11 cellular contexts compared by ENCODE assay signal in genomic region chr16:79589495-79590134, GRCh38. TPM values are rescaled to one million over a fixed set of nuclear protein-coding genes. Genes with fewer than 3 reads are reported as not detected.
DNase-seq lines count a peak whose midpoint lies in the region; ATAC-seq, FAIRE-seq and TF ChIP-seq lines count a peak whose summit lies in the region.
"Had no signal": no experiment of that assay in that cellular context is flagged by ENCODE, and none has a peak within 500 bp of the region (broad histone marks: within the 10 kb centered on the region; RNA-seq: fewer than 3 reads in every experiment).

No MANE protein-coding gene starts in this region.

- no peak overlapping the region for H4K5ac ChIP-seq in H1 (ENCODE audit: insufficient read length, low read depth, low read length)

- peak in 2 of 4 experiments; percentile 31 to 48 for ATAC-seq in T-cell (replicated peaks in 1 of 4)
- peak; percentile 7 to 57 (median 16) for ATAC-seq in right lobe of liver
- ATAC-seq in stimulated activated effector memory CD8-positive, alpha-beta T cell treated with anti-CD3 and anti-CD28 coated beads, Interleukin-12 subunit alpha, Interleukin-12 subunit beta, amount 100 ng/mL, for 72 hours, result peak; percentile 66
- no peak for ATAC-seq in HG03342 (IDR thresholded peaks at IDR 0.05; ENCODE audit: unreplicated experiment)
- ATAC-seq in HG02981 (IDR thresholded peaks at IDR 0.05; ENCODE audit: unreplicated experiment), result no peak

- H3K56ac ChIP-seq in H1 (replicated peaks; ENCODE audit: insufficient read length, low read depth, low read length), result no peak overlapping the region

- peak overlapping the region; percentile 61 to 72 (median 69) for H3K4me3 Mint-ChIP-seq in T-cell
- peak overlapping the region; percentile 84 for H3K4me3 Mint-ChIP-seq in stimulated activated effector memory CD8-positive, alpha-beta T cell treated with anti-CD3 and anti-CD28 coated beads, Interleukin-12 subunit alpha, Interleukin-12 subunit beta, amount 100 ng/mL, for 72 hours

- peak overlapping the region; percentile 10 to 61 (median 17) for H3K4me3 ChIP-seq in H1 (ENCODE audit: extremely low read depth in 1 of 4, insufficient read depth in 2 of 4, low read depth in 3 of 4, low read length in 4 of 4)
- peak overlapping the region; percentile 35 to 59 (median 53) for H3K4me3 ChIP-seq in right lobe of liver

- no peak overlapping the region for H3K23ac ChIP-seq in H1 (ENCODE audit: insufficient read length)

- peak overlapping the region in 1 of 2 donors; percentile 70 for H3K27ac Mint-ChIP-seq in T-cell
- peak overlapping the region; percentile 89 for H3K27ac Mint-ChIP-seq in stimulated activated effector memory CD8-positive, alpha-beta T cell treated with anti-CD3 and anti-CD28 coated beads, Interleukin-12 subunit alpha, Interleukin-12 subunit beta, amount 100 ng/mL, for 72 hours

- no peak overlapping the region for H4K91ac ChIP-seq in H1 (replicated peaks; ENCODE audit: insufficient read length, low read length)

- no peaks in the 10 kb centered on the region for H3K36me3 ChIP-seq in H1 (ENCODE audit: control insufficient read depth in 2 of 4, insufficient read depth in 4 of 4, low read length in 3 of 4)
- no peaks in the 10 kb centered on the region for H3K36me3 ChIP-seq in right lobe of liver

- H2BK120ac ChIP-seq in H1 (replicated peaks; ENCODE audit: low read depth, low read length), result no peak overlapping the region

- H2BK12ac ChIP-seq in H1 (ENCODE audit: low read depth, low read length), result no peak overlapping the region

- no peak for TF ChIP-seq EP300 in H1 (IDR thresholded peaks at IDR 0.05; ENCODE audit: borderline replicate concordance in 1 of 2, low read depth in 2 of 2, low read length in 2 of 2)

- no peak overlapping the region for H3K9ac ChIP-seq in H1 (replicated peaks in 1 of 4; ENCODE audit: extremely low read depth in 1 of 4, low read depth in 3 of 4, low read length in 3 of 4)

- H3K4me1 ChIP-seq in H1 (replicated peaks in 1 of 4; ENCODE audit: control insufficient read depth in 3 of 4, insufficient read depth in 4 of 4, low read length in 3 of 4), result peaks cover 0 to 13% (median 2%) of the 10 kb centered on the region in 4 experiments; a peak in 4 of 7 replicates
- peaks cover 0 to 54% (median 9%) of the 10 kb centered on the region in 4 donors for H3K4me1 ChIP-seq in right lobe of liver

- no peak overlapping the region for H3K14ac ChIP-seq in H1 (ENCODE audit: insufficient read length)

- H3K27me3 ChIP-seq in H1 (replicated peaks in 1 of 4; ENCODE audit: control insufficient read depth in 3 of 4, extremely low read depth in 1 of 4, insufficient read depth in 3 of 4, low read length in 3 of 4) (0 out of 7 replicates have a peak, but pooled peaks cover 0 to 3% (median 0%) of the 10 kb centered on the region in 4 experiments), right lobe of liver (no peaks in the 10 kb centered on the region)

- H2AFZ ChIP-seq in H1 (ENCODE audit: low read length), result no peak overlapping the region

- H3K27ac ChIP-seq in H1 (ENCODE audit: low read depth, low read length) (no peak overlapping the region), right lobe of liver (peak overlapping the region in 2 of 3 donors; percentile 41 to 47)
- H3K27ac ChIP-seq: epithelial cell of prostate had no signal

- no peaks in the 10 kb centered on the region for H3K79me1 ChIP-seq in H1 (ENCODE audit: low read depth, low read length)

- no peaks in the 10 kb centered on the region for H4K20me1 ChIP-seq in H1 (replicated peaks in 1 of 2; ENCODE audit: control insufficient read depth in 1 of 2, insufficient read depth in 2 of 2, low read length in 2 of 2)

- no peak overlapping the region; the same call in 1 of the 2 replicates for H3K18ac ChIP-seq in H1 (ENCODE audit: extremely low read depth, low read length)

- no peak overlapping the region for H2AK5ac ChIP-seq in H1 (ENCODE audit: low read depth, low read length)

- H2BK15ac ChIP-seq in H1 (ENCODE audit: low read length), result no peak overlapping the region

- no peak for DNase-seq in T-cell
- peak in 1 of 2 experiments; percentile 54 for DNase-seq in H1 (ENCODE audit: low read depth in 1 of 2, low spot score in 2 of 2)
- peak in 1 of 3 donors; percentile 34 for DNase-seq in right lobe of liver
- DNase-seq in stimulated activated effector memory CD8-positive, alpha-beta T cell treated with anti-CD3 and anti-CD28 coated beads, Interleukin-12 subunit alpha, Interleukin-12 subunit beta, amount 100 ng/mL, for 72 hours (ENCODE audit: low spot score in 2 of 2), result no peak
- no peak for DNase-seq in central memory CD4-positive, alpha-beta T cell
- DNase-seq in GM10248 (ENCODE audit: extremely low spot score), result no peak
- DNase-seq: activated CD8-positive, alpha-beta memory T cell treated with anti-CD3 and anti-CD28 coated beads, Interleukin-2, amount 50 U/mL, for 4 hours; SHP77 treated with DMSO at 0.1 percent for 48 hours had no signal

- H3K79me2 ChIP-seq in H1 (ENCODE audit: control insufficient read depth in 1 of 2, insufficient read depth in 2 of 2, low read length in 2 of 2), result no peaks in the 10 kb centered on the region

- no peak for FAIRE-seq in H1 (lab: Jason Lieb, UNC)

- no peak overlapping the region for H4K8ac ChIP-seq in H1 (ENCODE audit: extremely low read depth, insufficient read depth, low read length)

- no peak overlapping the region for H2BK5ac ChIP-seq in H1 (ENCODE audit: low read depth, low read length)

- H3K4me1 Mint-ChIP-seq in T-cell, result peaks cover 5 to 34% (median 15%) of the 10 kb centered on the region in 3 donors
- peaks cover 42% of the 10 kb centered on the region for H3K4me1 Mint-ChIP-seq in stimulated activated effector memory CD8-positive, alpha-beta T cell treated with anti-CD3 and anti-CD28 coated beads, Interleukin-12 subunit alpha, Interleukin-12 subunit beta, amount 100 ng/mL, for 72 hours

- TF ChIP-seq CTCF in H1 (IDR thresholded peaks at IDR 0.05; ENCODE audit: control extremely low read depth in 1 of 3, insufficient read depth in 1 of 3, low read depth in 1 of 3, low read length in 3 of 3) (no peak), right lobe of liver (IDR thresholded peaks at IDR 0.05) (peak in 1 of 4 donors; percentile 7), GM10248 (IDR thresholded peaks at IDR 0.05; ENCODE audit: control extremely low read depth, extremely low read depth, low read depth, missing control alignments) (no peak)

- POLR2A ChIA-PET in T-cell (lab: Charles Lee) (interaction anchor here in 1 of 2 donors (0.6 kb wide), 2 partner anchors 22 to 363 kb away, joined by 3 to 5 read pairs; no protein-coding TSS in a partner anchor), H1 (lab: Charles Lee; ENCODE audit: partially characterized antibody) (interaction anchor here (0.7 kb wide), 1 partner anchor 11 kb away, joined by 3 read pairs; no protein-coding TSS in a partner anchor), GM10248 (lab: Yijun Ruan, JAX) (no interaction called here)

- no peaks in the 10 kb centered on the region for H3K9me3 ChIP-seq in H1 (ENCODE audit: insufficient read depth in 2 of 2, low read depth in 1 of 2, low read length in 1 of 2)
- H3K9me3 ChIP-seq in right lobe of liver, result no peaks in the 10 kb centered on the region

- no peak for TF ChIP-seq RAD21 in H1 (IDR thresholded peaks at IDR 0.05 in 1 of 2, conservative IDR thresholded peaks at IDR 0.05 in 1 of 2; ENCODE audit: low read depth in 2 of 2, low read length in 2 of 2)

- peaks cover 3% of the 10 kb centered on the region; the same call in 1 of the 2 replicates for H3K23me2 ChIP-seq in H1 (ENCODE audit: low read depth, low read length)

- intact Hi-C loops in right lobe of liver (cut with DNase I), result no loop called here

- CTCF ChIA-PET in T-cell (lab: Charles Lee), result no interaction called here
- CTCF ChIA-PET in H1 (lab: Charles Lee; ENCODE audit: partially characterized antibody), result interaction anchor here (0.9 kb wide), 1 partner anchor 495 kb away, joined by 3 read pairs; no protein-coding TSS in a partner anchor
- CTCF ChIA-PET in GM10248 (lab: Yijun Ruan, JAX), result no interaction called here

- no peak overlapping the region for H2BK20ac ChIP-seq in H1 (ENCODE audit: low read length)

- H3K36me3 Mint-ChIP-seq in T-cell, result peaks cover 5% of the 10 kb centered on the region
- peaks cover 55% of the 10 kb centered on the region for H3K36me3 Mint-ChIP-seq in stimulated activated effector memory CD8-positive, alpha-beta T cell treated with anti-CD3 and anti-CD28 coated beads, Interleukin-12 subunit alpha, Interleukin-12 subunit beta, amount 100 ng/mL, for 72 hours

- WGBS in H1 (ENCODE audit: extremely low coverage in 1 of 2, insufficient coverage in 1 of 2, insufficient read length in 1 of 2, insufficient replicate concordance in 2 of 2, low coverage in 1 of 2, low lambda C conversion rate in 2 of 2, missing lambda C conversion rate in 1 of 2), 2 experiments, result 25% methylated on average over 17 of the region's 48 CpGs; no CpG with 5 or more reads in 1 of the 2 experiments
- 27% methylated on average over 6 of the region's 48 CpGs for WGBS in right lobe of liver (ENCODE audit: insufficient coverage, low coverage, low lambda C conversion rate, missing lambda C conversion rate)

- peaks cover 17 to 23% of the 10 kb centered on the region in 2 donors for H3K27me3 Mint-ChIP-seq in T-cell

- no peaks in the 10 kb centered on the region for H3K9me3 Mint-ChIP-seq in T-cell
- H3K9me3 Mint-ChIP-seq in stimulated activated effector memory CD8-positive, alpha-beta T cell treated with anti-CD3 and anti-CD28 coated beads, Interleukin-12 subunit alpha, Interleukin-12 subunit beta, amount 100 ng/mL, for 72 hours, result no peaks in the 10 kb centered on the region

- H3K4me2 ChIP-seq in H1 (ENCODE audit: insufficient read depth in 1 of 2, low read depth in 2 of 2, low read length in 2 of 2), result peak overlapping the region; percentile 52 to 61

- TF ChIP-seq POLR2A in H1 (IDR thresholded peaks at IDR 0.05; ENCODE audit: control extremely low read depth in 1 of 2, low read depth in 2 of 2, low read length in 2 of 2), result no peak
- no peak for TF ChIP-seq POLR2A in right lobe of liver (IDR thresholded peaks at IDR 0.05)

- no peak overlapping the region for H3K4ac ChIP-seq in H1 (replicated peaks; ENCODE audit: insufficient read length, low read depth, low read length)

TF ChIP-seq in H1, 55 proteins besides CTCF, POLR2A, EP300 and RAD21 (continues in another document):
- TF ChIP-seq SIN3A (conservative IDR thresholded peaks at IDR 0.05 in 1 of 2, IDR thresholded peaks at IDR 0.05 in 1 of 2; ENCODE audit: low read depth in 1 of 2, low read length in 2 of 2) (no peak), CREB1 (IDR thresholded peaks at IDR 0.05) (no peak)

RNA-seq across cellular contexts. Expression of gene MAF, which starts 10.9 kb away (rescaled TPM):
- total RNA-seq in T-cell (10 to 100 TPM; 31.0 to 80.6 (median 51.3) TPM), right lobe of liver (10 to 100 TPM; 19.0 to 43.8 (median 27.7) TPM)
- 2.7 TPM in 2 replicates for total RNA-seq in H1 (2021; fragmentation: NEBNext Ultra II Directional; extraction: Animal tissue kit (Norgen Biotek cat#: 25700))
- 1.3 and 1.9 TPM in 2 replicates for polyA plus RNA-seq in H1 (2011; rRNA removed)
- 2.1 TPM for polyA plus RNA-seq in H1 (2011; cell fraction: cytosol; rRNA removed)
- polyA plus RNA-seq in H1 (2011; cell fraction: nucleus; rRNA removed), result 3.9 TPM
- 1.9 to 3.3 TPM (median 2.7 TPM) in 4 replicates for polyA plus RNA-seq in H1 (2012, experiment 1 of 2)
- 1.0 TPM for polyA plus RNA-seq in H1 (2012, experiment 2 of 2)
- 1.8 TPM for polyA plus RNA-seq in H1 (2013, experiment 1 of 2)
- polyA plus RNA-seq in H1 (2013, experiment 2 of 2), result 1.7 TPM
- polyA minus RNA-seq in H1 (2011; rRNA and poly(A)+ RNA removed), result 0.44 and 0.57 TPM in 2 replicates
- 3.0 TPM for polyA minus RNA-seq in H1 (2011; cell fraction: cytosol; rRNA and poly(A)+ RNA removed)
- 3.2 TPM for polyA minus RNA-seq in H1 (2011; cell fraction: nucleus; rRNA and poly(A)+ RNA removed)

Comparison
In these comparisons a context has a peak if more than half of its experiments do, and no peak if none do; other contexts are left out.
1. ATAC-seq: peak in right lobe of liver (4 of 4) and stimulated activated effector memory CD8-positive, alpha-beta T cell treated with anti-CD3 and anti-CD28 coated beads, Interleukin-12 subunit alpha, Interleukin-12 subunit beta, amount 100 ng/mL, for 72 hours (single experiment); none in HG03342 (single experiment) and HG02981 (single experiment).